In the genomic region with DNA sequence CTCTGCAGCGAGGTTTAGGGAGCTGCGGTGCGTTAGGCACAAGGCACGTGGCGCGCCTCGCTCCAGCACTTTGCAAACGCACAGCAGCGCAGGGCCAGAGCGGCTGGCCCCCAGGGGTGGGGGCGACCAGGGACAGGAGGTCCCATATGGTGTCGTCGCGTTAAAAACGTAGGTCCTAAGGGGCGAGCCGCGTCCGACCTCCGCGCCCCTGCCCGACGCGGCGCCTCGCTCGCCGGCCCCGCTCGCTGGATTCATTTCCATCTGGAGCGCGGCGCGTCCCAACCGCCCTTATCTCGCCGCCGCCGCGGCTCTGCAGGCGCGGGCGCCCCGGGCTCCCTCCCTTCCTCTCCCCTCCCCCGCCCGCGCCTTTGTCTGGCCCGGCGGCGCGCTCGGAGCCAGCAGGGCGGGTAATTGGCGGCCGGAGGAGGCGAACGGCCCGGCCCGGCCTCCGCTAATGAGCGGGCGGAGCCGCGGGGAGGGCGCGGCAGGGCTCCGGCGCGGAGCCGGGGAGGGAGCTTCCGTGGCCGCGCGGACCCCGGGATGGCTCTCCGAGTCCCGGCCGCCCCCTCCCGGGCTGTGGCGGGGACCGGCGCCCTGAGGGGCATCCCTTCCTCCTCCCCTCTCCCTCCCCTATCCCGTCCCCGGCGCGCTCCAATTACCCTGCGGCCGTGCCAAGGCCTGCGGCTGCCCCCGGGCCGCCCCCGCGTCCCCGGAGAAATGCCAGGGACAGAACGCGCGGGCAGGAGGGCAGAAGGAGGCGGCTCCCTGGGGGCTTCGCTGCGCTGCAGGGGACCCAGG, we compare ENCODE assay signal across 8 cellular contexts.
A peak's percentile ranks its signal among the peaks of the same experiment; 100 is the strongest.
DNase-seq lines count a peak whose midpoint lies in the region; ATAC-seq and TF ChIP-seq lines count a peak whose summit lies in the region.

No MANE protein-coding gene starts in this region.

- ATAC-seq in mucosa of descending colon (peak; percentile 88), GM21576 (IDR thresholded peaks at IDR 0.05; ENCODE audit: unreplicated experiment) (no peak)

- TF ChIP-seq CTCF in Caco-2 (IDR thresholded peaks at IDR 0.05; ENCODE audit: insufficient read depth in 1 of 2, low read depth in 1 of 2, low read length in 1 of 2, severe bottlenecking in 1 of 2, unreplicated experiment in 1 of 2) (no peak), mucosa of descending colon (IDR thresholded peaks at IDR 0.05) (no peak)

- CTCF ChIA-PET in Caco-2 (lab: Charles Lee), result interaction anchor here (0.6 to 1.2 kb wide), 2 partner anchors 42 to 416 kb away, joined by 3 to 4 read pairs; no protein-coding TSS in a partner anchor

- H3K27ac Mint-ChIP-seq in Caco-2 (ENCODE audit: unreplicated experiment), result no peak overlapping the region

- no peaks in the 10 kb centered on the region for H3K9me3 Mint-ChIP-seq in Caco-2 (ENCODE audit: unreplicated experiment)

- H3K27me3 Mint-ChIP-seq in Caco-2 (ENCODE audit: insufficient read depth, unreplicated experiment), result no peaks in the 10 kb centered on the region

- WGBS in thymus, result 1% methylated on average over 96 of the region's 100 CpGs

- no peaks in the 10 kb centered on the region for H3K36me3 ChIP-seq in Caco-2 (ENCODE audit: control insufficient read depth, insufficient read depth, low read length)
- no peaks in the 10 kb centered on the region for H3K36me3 ChIP-seq in mucosa of descending colon (ENCODE audit: low read depth)
- H3K36me3 ChIP-seq in thymus (ENCODE audit: control insufficient read depth, insufficient read depth), result no peaks in the 10 kb centered on the region

- BruUV-seq in Caco-2 (replicated peaks; lab: Mats Ljungman, UMichigan), result no TSS peak

- H3K9me3 ChIP-seq in Caco-2 (no peaks in the 10 kb centered on the region), mucosa of descending colon (no peaks in the 10 kb centered on the region), thymus (ENCODE audit: control insufficient read depth) (no peaks in the 10 kb centered on the region)

- H3K4me3 Mint-ChIP-seq in Caco-2 (ENCODE audit: unreplicated experiment), result peak overlapping the region; percentile 50

- H3K27me3 ChIP-seq in Caco-2 (replicated peaks; ENCODE audit: control insufficient read depth, insufficient read depth, low read length) (no peaks in the 10 kb centered on the region), thymus (ENCODE audit: control insufficient read depth, insufficient read depth) (peaks cover 15% of the 10 kb centered on the region)

- H3K4me1 Mint-ChIP-seq in Caco-2 (ENCODE audit: low read depth, unreplicated experiment), result no peaks in the 10 kb centered on the region

- peak overlapping the region; percentile 48 for H3K4me3 ChIP-seq in Caco-2 (ENCODE audit: low read depth, low read length)
- H3K4me3 ChIP-seq in mucosa of descending colon, result no peak overlapping the region
- H3K4me3 ChIP-seq in thymus (ENCODE audit: low read length), result peak overlapping the region; percentile 41

- POLR2A ChIA-PET in Caco-2 (lab: Charles Lee), result no interaction called here

- H3K4me1 ChIP-seq in Caco-2 (peaks cover 6% of the 10 kb centered on the region; the same call in 1 of the 2 replicates), mucosa of descending colon (ENCODE audit: low read depth) (no peaks in the 10 kb centered on the region), thymus (ENCODE audit: control insufficient read depth, insufficient read depth, low read length) (no peaks in the 10 kb centered on the region)

- DNase-seq in Caco-2, result peak; percentile 44 to 71
- peak; percentile 37 for DNase-seq in LoVo (ENCODE audit: low spot score)
- peak; percentile 30 for DNase-seq in activated CD4-positive, alpha-beta T cell treated with anti-CD3 and anti-CD28 coated beads for 48 hours
- peak; percentile 75 to 76 for DNase-seq in erythroblast (lab: John Stamatoyannopoulos, UW)
- peak; percentile 61 to 82 (median 71) for DNase-seq in mucosa of descending colon
- DNase-seq in HuH-7.5 (ENCODE audit: low spot score), result no peak

- no peak for TF ChIP-seq POLR2A in erythroblast (IDR thresholded peaks at IDR 0.05; ENCODE audit: low read length)

- no peaks in the 10 kb centered on the region for H3K36me3 Mint-ChIP-seq in Caco-2 (ENCODE audit: insufficient read depth, unreplicated experiment)

- intact Hi-C loops in Caco-2 (cut with micrococcal nuclease; ENCODE audit: unreplicated experiment), result no loop called here
- intact Hi-C loops in mucosa of descending colon (cut with DNase I, micrococcal nuclease), result no loop called here

- H3K27ac ChIP-seq in thymus (ENCODE audit: low read depth), result no peak overlapping the region
